ENCODE assay signal across 16 cellular contexts in genomic region chr4:85509882-85510631, GRCh38. TPM values are rescaled to one million over a fixed set of nuclear protein-coding genes. Genes with fewer than 3 reads are reported as not detected.
DNase-seq lines count a peak whose midpoint lies in the region; ATAC-seq, FAIRE-seq and TF ChIP-seq lines count a peak whose summit lies in the region.
"Had no signal": no experiment of that assay in that cellular context is flagged by ENCODE, and none has a peak within 500 bp of the region (broad histone marks: within the 10 kb centered on the region; RNA-seq: fewer than 3 reads in every experiment).

No MANE protein-coding gene starts in this region.

- peaks cover 3 to 4% of the 10 kb centered on the region in 2 experiments; a peak in 4 of 5 replicates for H3K9me3 Mint-ChIP-seq in H9
- H3K9me3 Mint-ChIP-seq: HFFc6 had no signal

- in situ Hi-C loops in GM12878 (cut with MboI): no loop called here
- in situ Hi-C loops in G401 (cut with HindIII; ENCODE audit: low sequenced_read_pairs): no loop called here

- no peak overlapping the region for H2BK5ac ChIP-seq in H9 (ENCODE audit: insufficient read length, low read length)

- H3K4me3 ChIP-seq in GM12878 (no peak overlapping the region), liver (ENCODE audit: low read depth in 1 of 3, low read length in 3 of 3) (no peak overlapping the region), small intestine (ENCODE audit: low read depth in 1 of 2, low read length in 2 of 2) (peak overlapping the region in 1 of 2 donors; percentile 11)

- peak overlapping the region in 1 of 2 experiments; percentile 8; a peak in 2 of 5 replicates for H3K4me3 Mint-ChIP-seq in H9
- H3K4me3 Mint-ChIP-seq: HFFc6, IgD-negative memory B cell had no signal

- ATAC-seq in GM12878: no peak

- CTCF ChIA-PET in GM12878 (lab: Yijun Ruan, JAX): no interaction called here

- TF ChIP-seq RAD21 in GM12878 (IDR thresholded peaks at IDR 0.05; ENCODE audit: insufficient read depth, low read depth, low read length) (no peak), liver (IDR thresholded peaks at IDR 0.05) (no peak)

- H3K56ac ChIP-seq in H9 (ENCODE audit: insufficient read length, low read depth, low read length): no peak overlapping the region

- no peaks in the 10 kb centered on the region; the same call in 1 of the 2 replicates for H3K27me3 Mint-ChIP-seq in H9 (ENCODE audit: low read depth)
- H3K27me3 Mint-ChIP-seq: IgD-negative memory B cell had no signal

- no peak overlapping the region for H3T11ph ChIP-seq in H9 (ENCODE audit: low read length)

- H3K79me2 ChIP-seq in H9 (ENCODE audit: insufficient read depth, low read length) (no peaks in the 10 kb centered on the region), GM12878 (ENCODE audit: control insufficient read depth, insufficient read depth, low read length) (no peaks in the 10 kb centered on the region)

- H3K27ac ChIP-seq in H9 (ENCODE audit: insufficient read length, low read depth, low read length) (no peak overlapping the region), GM12878 (ENCODE audit: control insufficient read depth, insufficient read depth) (no peak overlapping the region), liver (ENCODE audit: low read depth in 1 of 2, low read length in 2 of 2) (no peak overlapping the region), small intestine (ENCODE audit: low read depth in 1 of 2, low read length in 1 of 2) (peak overlapping the region in 1 of 2 donors; percentile 41)

- no TSS peak for BruUV-seq in GM12878 (replicated peaks; lab: Mats Ljungman, UMichigan)

- H3K23me2 ChIP-seq in H9 (ENCODE audit: insufficient read length, low read depth, low read length, poor library complexity, severe bottlenecking): no peaks in the 10 kb centered on the region

- no peak overlapping the region for H3K18ac ChIP-seq in H9 (ENCODE audit: insufficient read length, low read depth, low read length)

- POLR2A ChIA-PET in GM12878 (lab: Charles Lee): no interaction called here

- FAIRE-seq in GM12878 (lab: Jason Lieb, UNC) (peak; percentile 44), small intestine (lab: Jason Lieb, UNC) (no peak), GM12891 (lab: Jason Lieb, UNC) (no peak)

- RAD21 ChIA-PET in GM12878 (lab: Charles Lee; ENCODE audit: unreplicated experiment): no interaction called here

- H3K4me2 ChIP-seq in H9 (ENCODE audit: insufficient read depth, insufficient read length, low read length) (peak overlapping the region; percentile 21), GM12878 (ENCODE audit: control insufficient read depth, insufficient read depth) (no peak overlapping the region)

- no peak overlapping the region for H3K23ac ChIP-seq in H9 (ENCODE audit: insufficient read length, low read depth, low read length)

- intact Hi-C loops in GM12878 (cut with micrococcal nuclease; ENCODE audit: unreplicated experiment): no loop called here

- H3K36me3 ChIP-seq in GM12878 (ENCODE audit: control insufficient read depth in 2 of 2, insufficient read depth in 2 of 2, low read length in 1 of 2) (no peaks in the 10 kb centered on the region), liver (ENCODE audit: control insufficient read depth in 4 of 4, insufficient read depth in 3 of 4, low read depth in 1 of 4, low read length in 3 of 4) (no peaks in the 10 kb centered on the region), small intestine (ENCODE audit: control insufficient read depth in 2 of 2, insufficient read depth in 2 of 2, low read length in 2 of 2) (no peaks in the 10 kb centered on the region)
- H3K36me3 ChIP-seq: Peyer's patch had no signal

- TF ChIP-seq CTCF in H9 (conservative IDR thresholded peaks at IDR 0.05) (no peak), GM12878 (IDR thresholded peaks at IDR 0.05 in 2 of 3, conservative IDR thresholded peaks at IDR 0.05 in 1 of 3; ENCODE audit: control insufficient read depth in 2 of 3, extremely low read depth in 1 of 3, insufficient read depth in 1 of 3, low read depth in 3 of 3, low read length in 3 of 3) (no peak), liver (IDR thresholded peaks at IDR 0.05; ENCODE audit: low read depth, low read length, missing input control) (no peak)

- peaks cover 3 to 5% (median 3%) of the 10 kb centered on the region in 3 experiments; a peak in 5 of 7 replicates for H3K36me3 Mint-ChIP-seq in H9 (ENCODE audit: insufficient read depth in 1 of 3, low read depth in 3 of 3)

- H2BK15ac ChIP-seq in H9 (ENCODE audit: low read depth, low read length): no peak overlapping the region

- SMC1A ChIA-PET in GM12878 (lab: Charles Lee; ENCODE audit: uncharacterized antibody, unreplicated experiment): no interaction called here

- no peaks in the 10 kb centered on the region for H4K20me1 ChIP-seq in H9 (ENCODE audit: control insufficient read depth, insufficient read depth, insufficient read length)
- H4K20me1 ChIP-seq in GM12878 (ENCODE audit: control insufficient read depth, insufficient read depth): no peaks in the 10 kb centered on the region

- H3K9ac ChIP-seq in H9 (ENCODE audit: extremely low read depth, insufficient read length, low read length): no peak overlapping the region
- H3K9ac ChIP-seq in GM12878 (ENCODE audit: control insufficient read depth, insufficient read depth, low read length): no peak overlapping the region
- H3K9ac ChIP-seq in liver (ENCODE audit: low read depth in 1 of 2, low read length in 2 of 2): no peak overlapping the region

- 0 out of 4 replicates have a peak, but pooled peaks cover 0 to 4% of the 10 kb centered on the region in 2 experiments for H3K4me1 Mint-ChIP-seq in H9

- WGBS in H9 (ENCODE audit: extremely low coverage, insufficient read length, low lambda C conversion rate): 100% methylated on average over 1 of the region's 5 CpGs
- WGBS in GM12878 (ENCODE audit: insufficient coverage, insufficient replicate concordance, low lambda C conversion rate, missing lambda C conversion rate): 28% methylated on average over 4 of the region's 5 CpGs
- WGBS in liver: 52% methylated on average over 5 of the region's 5 CpGs
- WGBS in small intestine, 3 donors: 15 to 56% (median 35%) methylated on average over 5 of the region's 5 CpGs

- H4K91ac ChIP-seq in H9 (ENCODE audit: insufficient read length, low read depth, low read length): no peak overlapping the region

- no peaks in the 10 kb centered on the region for H3K79me1 ChIP-seq in H9 (ENCODE audit: insufficient read depth, low read depth, low read length, poor library complexity, severe bottlenecking)

- H4K5ac ChIP-seq in H9 (ENCODE audit: insufficient read length, low read depth, low read length): no peak overlapping the region

- H3K14ac ChIP-seq in H9 (ENCODE audit: insufficient read depth, low read length): no peak overlapping the region

- H2BK12ac ChIP-seq in H9 (ENCODE audit: insufficient read length, low read depth, low read length): no peak overlapping the region

- H3K4me1 ChIP-seq in H9 (ENCODE audit: insufficient read depth, low read length) (no peaks in the 10 kb centered on the region), GM12878 (ENCODE audit: control insufficient read depth, insufficient read depth, low read length) (no peaks in the 10 kb centered on the region), liver (ENCODE audit: control insufficient read depth in 4 of 4, insufficient read depth in 4 of 4, low read length in 3 of 4) (no peaks in the 10 kb centered on the region), small intestine (ENCODE audit: control insufficient read depth in 2 of 2, insufficient read depth in 1 of 2, low read depth in 1 of 2, low read length in 1 of 2) (peaks cover 0 to 3% of the 10 kb centered on the region in 2 donors)
- H3K4me1 ChIP-seq: Peyer's patch had no signal

- H3K4ac ChIP-seq in H9 (ENCODE audit: low read depth, low read length): no peak overlapping the region

- TF ChIP-seq EP300 in GM12878 (IDR thresholded peaks at IDR 0.05; ENCODE audit: borderline replicate concordance in 1 of 2, control insufficient read depth in 1 of 2, low read depth in 2 of 2, low read length in 2 of 2): no peak

- H3K27ac Mint-ChIP-seq in H9: no peak overlapping the region
- H3K27ac Mint-ChIP-seq: HFFc6, IgD-negative memory B cell had no signal

- no peak overlapping the region for H2AFZ ChIP-seq in H9 (ENCODE audit: low read length)
- no peak overlapping the region for H2AFZ ChIP-seq in GM12878 (ENCODE audit: control insufficient read depth, low read depth, low read length)

- H2BK20ac ChIP-seq in H9 (ENCODE audit: low read depth, low read length, poor library complexity, severe bottlenecking): no peak overlapping the region

- H2BK120ac ChIP-seq in H9 (ENCODE audit: low read depth, low read length, poor library complexity, severe bottlenecking): no peak overlapping the region

- H2AK5ac ChIP-seq in H9 (ENCODE audit: insufficient read length, low read length): no peak overlapping the region

- no peak overlapping the region for H4K8ac ChIP-seq in H9 (replicated peaks; ENCODE audit: insufficient read length, low read depth, low read length)

- TF ChIP-seq POLR2A in GM12878 (IDR thresholded peaks at IDR 0.05; ENCODE audit: low read depth, low read length) (no peak), GM12891 (IDR thresholded peaks at IDR 0.05; ENCODE audit: low read depth, low read length) (no peak)

- DNase-seq in H9: no peak
- no peak for DNase-seq in GM12878 (ENCODE audit: low read depth, low spot score)
- peak; percentile 83 for DNase-seq in small intestine
- no peak for DNase-seq in GM12891 (ENCODE audit: insufficient read length, low spot score)
- DNase-seq in SHP77 treated with DMSO at 0.1 percent for 48 hours (lab: John Stamatoyannopoulos, UW): no peak
- no peak for DNase-seq in G401 (ENCODE audit: low spot score)
- DNase-seq: COR-L47, HFFc6, NCI-H1105 treated with DMSO at 0.1 percent for 48 hours, NCI-H187, NCI-H226, NCI-H524 treated with DMSO at 0.1 percent for 48 hours, SIG-M5 had no signal

- H3K9me3 ChIP-seq in H9 (ENCODE audit: control insufficient read depth, low read depth, low read length) (no peaks in the 10 kb centered on the region), GM12878 (replicated peaks; ENCODE audit: control insufficient read depth, insufficient read depth, low read length) (no peaks in the 10 kb centered on the region; the same call in 2 of the 3 replicates), liver (ENCODE audit: control insufficient read depth in 4 of 4, low read length in 3 of 4) (no peaks in the 10 kb centered on the region), small intestine (ENCODE audit: control insufficient read depth, low read depth) (no peaks in the 10 kb centered on the region)
- H3K9me3 ChIP-seq: Peyer's patch had no signal

- H3K27me3 ChIP-seq in H9 (ENCODE audit: insufficient read depth, low read length) (no peaks in the 10 kb centered on the region), GM12878 (replicated peaks in 1 of 2; ENCODE audit: control insufficient read depth in 2 of 2, insufficient read depth in 2 of 2, low read length in 1 of 2) (no peaks in the 10 kb centered on the region), liver (ENCODE audit: control insufficient read depth in 4 of 4, insufficient read depth in 4 of 4, low read length in 3 of 4) (no peaks in the 10 kb centered on the region), small intestine (ENCODE audit: control insufficient read depth in 2 of 2, insufficient read depth in 2 of 2, low read length in 2 of 2) (no peaks in the 10 kb centered on the region)
- H3K27me3 ChIP-seq: Peyer's patch had no signal

RNA-seq across cellular contexts. Expression of gene ARHGAP24, which starts 35.1 kb away (rescaled TPM):
- total RNA-seq in H9 (2021) (0.13 and 0.37 TPM in 2 replicates), GM12878 (2014; rRNA removed) (0.38 and 0.73 TPM in 2 replicates), GM12878 (2014; rRNA removed; fragmentation: Illumina TruSeq; extraction: Trizol) (0.78 and 0.85 TPM in 2 replicates), GM12878 (2021) (0.56 and 0.61 TPM in 2 replicates), liver (10 to 100 TPM in 1 of 2 donors, 1 to 10 TPM in 1; 1.8 to 15.2 TPM)
- total RNA-seq in GM12878 (2013; cell fraction: nucleolus; rRNA removed): 2.3 and 4.2 TPM in 2 replicates
- 1.4 TPM for polyA plus RNA-seq in GM12878 (2011; ENCODE audit: low read depth)
- polyA plus RNA-seq in GM12878 (2011; rRNA removed) (4.2 TPM in 2 replicates), GM12878 (2014; fragmentation: Illumina TruSeq; extraction: Trizol) (0.22 and 0.47 TPM in 2 replicates), GM12878 (2014; fragmentation: Nextera tagmentation; extraction: Ambion mirVana) (under 1 TPM; 0.10 to 0.35 TPM), GM12878 (2014; rRNA removed) (0.24 and 0.73 TPM in 2 replicates), GM12878 (2016; fragmentation: Nextera tagmentation; extraction: Ambion mirVana) (under 1 TPM; 0.15 to 0.35 TPM), liver (1 to 10 TPM; 2.1 to 4.5 TPM), small intestine (1 to 10 TPM; 1.1 to 4.0 (median 3.8) TPM)
- polyA plus RNA-seq in GM12878 (2011; cell fraction: cytosol; rRNA removed): 1.8 and 1.9 TPM in 2 replicates
- polyA plus RNA-seq in GM12878 (2011; cell fraction: nucleus; rRNA removed): 3.3 and 3.4 TPM in 2 replicates
- 0.95 and 1.6 TPM in 2 replicates for polyA plus RNA-seq in GM12878 (2012)
- 10.0 and 17.3 TPM in 2 replicates for polyA minus RNA-seq in GM12878 (2011; rRNA and poly(A)+ RNA removed)
- 2.8 and 3.2 TPM in 2 replicates for polyA minus RNA-seq in GM12878 (2011; cell fraction: cytosol; rRNA and poly(A)+ RNA removed)
- polyA minus RNA-seq in GM12878 (2011; cell fraction: nucleus; rRNA and poly(A)+ RNA removed): 19.0 and 29.4 TPM in 2 replicates
- 1.4 TPM for polyA plus RNA-seq in GM12891 (2012; ENCODE audit: low read depth, missing spikeins)
- 1.5 and 4.6 TPM in 2 replicates for total RNA-seq in G401 (2014; rRNA removed; shearing (Covaris generic))
